20 cellular contexts compared by ENCODE assay signal in the genomic region with DNA sequence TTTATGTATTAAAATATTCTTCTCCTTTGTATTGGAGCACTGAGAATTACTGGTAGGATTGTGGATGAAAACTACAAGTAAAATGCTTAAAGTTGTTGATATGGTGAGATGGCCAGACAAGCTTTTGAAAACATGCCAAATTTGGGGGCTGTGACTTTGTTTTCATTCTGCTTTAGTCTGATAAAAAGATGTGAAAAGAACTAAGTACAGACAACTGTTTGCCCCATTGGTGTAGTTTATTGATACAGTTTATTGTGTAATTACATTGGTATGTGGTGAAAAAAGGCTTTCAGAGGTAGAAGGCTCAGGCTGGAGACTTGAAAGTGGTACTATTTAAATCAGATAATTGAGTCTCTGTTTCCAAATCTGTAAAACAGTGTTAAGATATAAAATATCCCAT.
"Had no signal": no experiment of that assay in that cellular context is flagged by ENCODE, and none has a peak within 500 bp of the region (broad histone marks: within the 10 kb centered on the region; RNA-seq: fewer than 3 reads in every experiment).

No MANE protein-coding gene starts in this region.

- H3K27ac Mint-ChIP-seq: endodermal cell; naive thymus-derived CD8-positive, alpha-beta T cell; type B pancreatic cell had no signal

- H3K36me3 Mint-ChIP-seq: naive thymus-derived CD8-positive, alpha-beta T cell had no signal

- H3K27me3 ChIP-seq: hepatocyte, neutrophil, right atrium auricular region, sigmoid colon, suprapubic skin, thyroid gland had no signal

- H3K27me3 Mint-ChIP-seq: naive thymus-derived CD8-positive, alpha-beta T cell; type B pancreatic cell had no signal

- H3K4me3 Mint-ChIP-seq: endodermal cell; naive thymus-derived CD8-positive, alpha-beta T cell; type B pancreatic cell had no signal

- H3K79me2 ChIP-seq: hepatocyte had no signal

- H3K36me3 ChIP-seq: neutrophil, right atrium auricular region, sigmoid colon, suprapubic skin, thyroid gland had no signal

- H2AFZ ChIP-seq: hepatocyte had no signal

- H3K9me3 ChIP-seq: mucosa of descending colon, neutrophil, right atrium auricular region, sigmoid colon, suprapubic skin, thyroid gland had no signal

- FAIRE-seq: small intestine, urothelium cell line had no signal

- H3K4me1 Mint-ChIP-seq: naive thymus-derived CD8-positive, alpha-beta T cell had no signal

- H3K9me3 Mint-ChIP-seq: endodermal cell, type B pancreatic cell had no signal

- DNase-seq: effector CD4-positive, alpha-beta T cell; endodermal cell; foreskin melanocyte; head of caudate nucleus; mammary epithelial cell; mucosa of descending colon; naive thymus-derived CD8-positive, alpha-beta T cell; posterior cingulate gyrus; sigmoid colon; small intestine; stimulated activated CD4-positive, alpha-beta T cell treated with anti-CD3 and anti-CD28 coated beads, Interleukin-12 subunit alpha, Interleukin-12 subunit beta, amount 100 ng/mL, for 4 hours; stimulated activated naive CD4-positive, alpha-beta T cell treated with Interleukin-2 at 50 U/mL for 16 hours; thyroid gland had no signal

- H3K4me3 ChIP-seq: coronary artery, hepatocyte, mucosa of descending colon, right atrium auricular region, sigmoid colon, suprapubic skin, thyroid gland had no signal

- ATAC-seq: mucosa of descending colon; naive thymus-derived CD8-positive, alpha-beta T cell had no signal

- H3K27ac ChIP-seq: coronary artery, hepatocyte, neutrophil, right atrium auricular region, sigmoid colon, suprapubic skin, thyroid gland had no signal

- H3K4me2 ChIP-seq: hepatocyte had no signal

- H3K4me1 ChIP-seq: right atrium auricular region, suprapubic skin, thyroid gland had no signal
